In genomic region chr2:28185881-28186280, GRCh38 we compare ENCODE assay signal across 23 cellular contexts.
DNase-seq lines count a peak whose midpoint lies in the region; ATAC-seq, FAIRE-seq and TF ChIP-seq lines count a peak whose summit lies in the region.
"Had no signal": no experiment of that assay in that cellular context is flagged by ENCODE, and none has a peak within 500 bp of the region (broad histone marks: within the 10 kb centered on the region; RNA-seq: fewer than 3 reads in every experiment).

No MANE protein-coding gene starts in this region.

- H3K18ac ChIP-seq in IMR-90 (ENCODE audit: low read depth, low read length) = peak overlapping the region; percentile 85; the same call in 1 of the 2 replicates

- H3K9ac ChIP-seq in IMR-90 (ENCODE audit: low read depth, low read length) (no peak overlapping the region), keratinocyte (ENCODE audit: control insufficient read depth, extremely low read depth, insufficient read depth, low read length) (no peak overlapping the region)

- no peak for TF ChIP-seq POLR2A in IMR-90 (IDR thresholded peaks at IDR 0.05; ENCODE audit: low read depth, low read length)

- H3K4me1 Mint-ChIP-seq in central memory CD8-positive, alpha-beta T cell = no peaks in the 10 kb centered on the region
- no peaks in the 10 kb centered on the region for H3K4me1 Mint-ChIP-seq in nephron progenitor cell
- H3K4me1 Mint-ChIP-seq: activated CD8-positive, alpha-beta memory T cell treated with anti-CD3 and anti-CD28 coated beads, Interleukin-2, amount 10 ng/mL, durations not matched to agents 7 days and 5 days; H9; stimulated activated naive B cell treated with anti-CD40 and anti-IgM and Interleukin-4, amounts not matched to agents 10 μg/mL and 1 μg/mL and 100 μg/mL, for 72 hours had no signal

- 0 out of 2 replicates have a peak overlapping the region, but pooled peaks have one; percentile 24 for H3K4me2 ChIP-seq in IMR-90 (ENCODE audit: low read depth, low read length)
- H3K4me2 ChIP-seq in keratinocyte (ENCODE audit: control insufficient read depth, extremely low read depth, insufficient read depth, low read depth, low read length) = no peak overlapping the region

- TF ChIP-seq CTCF in IMR-90 (conservative IDR thresholded peaks at IDR 0.05; ENCODE audit: low read depth, low read length) (no peak), keratinocyte (optimal IDR thresholded peaks at IDR 0.05 in 1 of 3, IDR thresholded peaks at IDR 0.05 in 1 of 3, conservative IDR thresholded peaks at IDR 0.05 in 1 of 3; ENCODE audit: extremely low read depth in 1 of 3, insufficient read depth in 2 of 3, low read length in 3 of 3) (no peak), nephron progenitor cell (IDR thresholded peaks at IDR 0.05) (no peak)

- H2BK20ac ChIP-seq in IMR-90 (ENCODE audit: low read depth, low read length) = peak overlapping the region; percentile 68; the same call in 1 of the 2 replicates

- no CpG with 5 or more reads among the region's 2 CpGs for WGBS in IMR-90 (ENCODE audit: extremely low coverage in 2 of 2, insufficient read length in 1 of 2), 2 experiments

- H3K79me1 ChIP-seq in IMR-90 (ENCODE audit: low read depth in 1 of 2, low read length in 2 of 2) = 0 out of 4 replicates have a peak, but pooled peaks cover 0 to 3% of the 10 kb centered on the region in 2 experiments

- CTCF ChIA-PET in IMR-90 (lab: Yijun Ruan, JAX) = no interaction called here

- peak overlapping the region; percentile 36; the same call in 1 of the 2 replicates for H3K23ac ChIP-seq in IMR-90 (ENCODE audit: low read depth, low read length)

- H3K79me2 ChIP-seq in ACC112 (ENCODE audit: control insufficient read depth, insufficient read depth, low read length, unreplicated experiment) (no peaks in the 10 kb centered on the region), keratinocyte (ENCODE audit: control insufficient read depth, insufficient read depth, low read length) (no peaks in the 10 kb centered on the region)

- peak; percentile 96 for ATAC-seq in IMR-90 (ENCODE audit: low read depth)
- ATAC-seq in central memory CD8-positive, alpha-beta T cell (replicated peaks; ENCODE audit: extremely low read depth, poor library complexity, severe bottlenecking) = no peak
- no peak for ATAC-seq in HG03175 (IDR thresholded peaks at IDR 0.05; ENCODE audit: unreplicated experiment)
- ATAC-seq: activated CD8-positive, alpha-beta memory T cell treated with anti-CD3 and anti-CD28 coated beads, Interleukin-2, amount 10 ng/mL, durations not matched to agents 7 days and 5 days; stimulated activated naive B cell treated with anti-CD40 and anti-IgM and Interleukin-4, amounts not matched to agents 10 μg/mL and 1 μg/mL and 100 μg/mL, for 72 hours; upper lobe of right lung had no signal

- no peak overlapping the region for H3K4me3 Mint-ChIP-seq in central memory CD8-positive, alpha-beta T cell
- H3K4me3 Mint-ChIP-seq in nephron progenitor cell = no peak overlapping the region
- H3K4me3 Mint-ChIP-seq: activated CD8-positive, alpha-beta memory T cell treated with anti-CD3 and anti-CD28 coated beads, Interleukin-2, amount 10 ng/mL, durations not matched to agents 7 days and 5 days; H9; stimulated activated naive B cell treated with anti-CD40 and anti-IgM and Interleukin-4, amounts not matched to agents 10 μg/mL and 1 μg/mL and 100 μg/mL, for 72 hours had no signal

- no TSS peak for BruUV-seq in IMR-90 (replicated peaks; lab: Mats Ljungman, UMichigan)

- no peak for FAIRE-seq in keratinocyte (lab: Jason Lieb, UNC)

- H3K9me3 Mint-ChIP-seq in central memory CD8-positive, alpha-beta T cell = no peaks in the 10 kb centered on the region
- peaks cover 5% of the 10 kb centered on the region for H3K9me3 Mint-ChIP-seq in nephron progenitor cell
- H3K9me3 Mint-ChIP-seq: H9; stimulated activated naive B cell treated with anti-CD40 and anti-IgM and Interleukin-4, amounts not matched to agents 10 μg/mL and 1 μg/mL and 100 μg/mL, for 72 hours had no signal

- peak overlapping the region; percentile 14; the same call in 1 of the 2 replicates for H4K91ac ChIP-seq in IMR-90 (ENCODE audit: insufficient read depth, low read depth, low read length)

- no peaks in the 10 kb centered on the region for H3K27me3 Mint-ChIP-seq in central memory CD8-positive, alpha-beta T cell
- H3K27me3 Mint-ChIP-seq in nephron progenitor cell (ENCODE audit: low read depth, poor library complexity) = no peaks in the 10 kb centered on the region
- H3K27me3 Mint-ChIP-seq: activated CD8-positive, alpha-beta memory T cell treated with anti-CD3 and anti-CD28 coated beads, Interleukin-2, amount 10 ng/mL, durations not matched to agents 7 days and 5 days; stimulated activated naive B cell treated with anti-CD40 and anti-IgM and Interleukin-4, amounts not matched to agents 10 μg/mL and 1 μg/mL and 100 μg/mL, for 72 hours had no signal

- peak overlapping the region; percentile 19; the same call in 1 of the 2 replicates for H3K4ac ChIP-seq in IMR-90 (ENCODE audit: low read depth, low read length)

- H3K56ac ChIP-seq in IMR-90 (ENCODE audit: extremely low read depth, insufficient read depth, low read length) = 0 out of 2 replicates have a peak overlapping the region, but pooled peaks have one; percentile 13

- peaks cover 4% of the 10 kb centered on the region for H3K36me3 Mint-ChIP-seq in central memory CD8-positive, alpha-beta T cell (ENCODE audit: insufficient read depth)
- H3K36me3 Mint-ChIP-seq in nephron progenitor cell (ENCODE audit: low read depth) = peaks cover 5% of the 10 kb centered on the region

- H3K4me3 ChIP-seq in ACC112 (ENCODE audit: low read depth, low read length) = no peak overlapping the region
- H3K4me3 ChIP-seq in IMR-90 (ENCODE audit: insufficient read depth, low read depth, low read length) = no peak overlapping the region
- no peak overlapping the region for H3K4me3 ChIP-seq in keratinocyte (ENCODE audit: control insufficient read depth in 2 of 3, extremely low read depth in 1 of 3, insufficient read depth in 2 of 3, low read depth in 1 of 3, low read length in 3 of 3)
- H3K4me3 ChIP-seq: SJCRH30, upper lobe of right lung had no signal

- peak overlapping the region; percentile 40; the same call in 1 of the 2 replicates for H3K14ac ChIP-seq in IMR-90 (replicated peaks; ENCODE audit: low read depth, low read length)

- H3K9me3 ChIP-seq in IMR-90 (ENCODE audit: control insufficient read depth, insufficient read depth, low read length) = peaks cover 3% of the 10 kb centered on the region; the same call in 1 of the 2 replicates
- no peaks in the 10 kb centered on the region for H3K9me3 ChIP-seq in keratinocyte (ENCODE audit: control insufficient read depth, low read depth, low read length)
- H3K9me3 ChIP-seq: Caco-2, SJCRH30, upper lobe of right lung had no signal

- TF ChIP-seq RAD21 in IMR-90 (IDR thresholded peaks at IDR 0.05; ENCODE audit: low read length) = peak; percentile 4; the same call in 1 of the 2 replicates

- peak overlapping the region; percentile 14 for H3K27ac Mint-ChIP-seq in central memory CD8-positive, alpha-beta T cell (ENCODE audit: low read depth)
- no peak overlapping the region for H3K27ac Mint-ChIP-seq in nephron progenitor cell
- H3K27ac Mint-ChIP-seq: activated CD8-positive, alpha-beta memory T cell treated with anti-CD3 and anti-CD28 coated beads, Interleukin-2, amount 10 ng/mL, durations not matched to agents 7 days and 5 days; stimulated activated naive B cell treated with anti-CD40 and anti-IgM and Interleukin-4, amounts not matched to agents 10 μg/mL and 1 μg/mL and 100 μg/mL, for 72 hours had no signal

- intact Hi-C loops in IMR-90 (cut with micrococcal nuclease) = no loop called here

- peak overlapping the region; percentile 28; the same call in 1 of the 2 replicates for H2BK120ac ChIP-seq in IMR-90 (ENCODE audit: low read depth, low read length)

- H4K20me1 ChIP-seq in IMR-90 (ENCODE audit: insufficient read depth, low read length) (no peaks in the 10 kb centered on the region), keratinocyte (ENCODE audit: control insufficient read depth, extremely low read depth, insufficient read depth, low read length) (no peaks in the 10 kb centered on the region)

- peak overlapping the region in 1 of 2 experiments; percentile 62; a peak in 1 of 4 replicates for H4K8ac ChIP-seq in IMR-90 (ENCODE audit: low read depth in 2 of 2, low read length in 2 of 2)

- DNase-seq in IMR-90 (peak; percentile 90), keratinocyte (ENCODE audit: low read depth, low spot score) (no peak), COLO829 (ENCODE audit: low spot score) (no peak), nephron progenitor cell (no peak), NCI-H128 (lab: John Stamatoyannopoulos, UW; ENCODE audit: unreplicated experiment) (no peak)
- DNase-seq in central memory CD8-positive, alpha-beta T cell (ENCODE audit: low spot score in 2 of 2) = no peak
- DNase-seq: activated CD4-positive, CD25-positive, alpha-beta regulatory T cell; activated CD8-positive, alpha-beta memory T cell treated with anti-CD3 and anti-CD28 coated beads, Interleukin-2, amount 10 ng/mL, durations not matched to agents 7 days and 5 days; activated effector memory CD4-positive, alpha-beta T cell treated with anti-CD3 and anti-CD28 coated beads, Interleukin-2, amount 50 U/mL, for 16 hours; anterior cingulate cortex; Caco-2; H9; MM.1S; NCI-H187 treated with DMSO at 0.1 percent for 48 hours; NCI-H524 treated with DMSO at 0.1 percent for 48 hours; posterior cingulate gyrus; SJCRH30; stimulated activated CD4-positive, alpha-beta T cell treated with anti-CD3 and anti-CD28 coated beads, Interleukin-12 subunit alpha, Interleukin-12 subunit beta, amount 100 ng/mL, for 4 hours; stimulated activated naive B cell treated with anti-CD40 and anti-IgM and Interleukin-4, amounts not matched to agents 10 μg/mL and 1 μg/mL and 100 μg/mL, for 72 hours; T-helper 2 cell; upper lobe of right lung had no signal

- H3K27ac ChIP-seq in ACC112 (ENCODE audit: low read depth, low read length) (0 out of 2 replicates have a peak overlapping the region, but pooled peaks have one; percentile 2), IMR-90 (ENCODE audit: insufficient read depth, low read length) (peak overlapping the region; percentile 86; the same call in 1 of the 2 replicates), keratinocyte (ENCODE audit: control insufficient read depth, insufficient read depth, low read length) (peak overlapping the region; percentile 45)
- H3K27ac ChIP-seq: SJCRH30, upper lobe of right lung had no signal

- no peaks in the 10 kb centered on the region for H3K9me1 ChIP-seq in IMR-90 (ENCODE audit: insufficient read depth, low read length)
- no peaks in the 10 kb centered on the region for H3K9me1 ChIP-seq in keratinocyte (ENCODE audit: control insufficient read depth, extremely low read depth, insufficient read depth, low read length)

- peak overlapping the region; percentile 78; the same call in 1 of the 2 replicates for H2AK5ac ChIP-seq in IMR-90 (ENCODE audit: low read depth, low read length)

- H2BK5ac ChIP-seq in IMR-90 (ENCODE audit: low read depth, low read length, poor library complexity, severe bottlenecking) = peak overlapping the region; percentile 80

- H3K36me3 ChIP-seq in ACC112 (ENCODE audit: insufficient read depth, low read length) (no peaks in the 10 kb centered on the region), IMR-90 (ENCODE audit: control insufficient read depth, insufficient read depth, low read length) (no peaks in the 10 kb centered on the region), keratinocyte (ENCODE audit: control insufficient read depth in 2 of 2, extremely low read depth in 1 of 2, insufficient read depth in 2 of 2, low read length in 2 of 2) (no peaks in the 10 kb centered on the region)
- H3K36me3 ChIP-seq: SJCRH30, upper lobe of right lung had no signal

- dilution Hi-C loops in IMR-90 (cut with HindIII; ENCODE audit: low sequenced_read_pairs, unreplicated experiment) = no loop called here
- dilution Hi-C loops in keratinocyte (cut with MboI; ENCODE audit: extremely low pct_ligation_motif_present, low sequenced_read_pairs) = no loop called here

- H2AFZ ChIP-seq in ACC112 (ENCODE audit: low read length, unreplicated experiment) = no peak overlapping the region
- no peak overlapping the region for H2AFZ ChIP-seq in IMR-90 (replicated peaks; ENCODE audit: low read length, poor library complexity)
- H2AFZ ChIP-seq in keratinocyte (ENCODE audit: control insufficient read depth, low read length) = no peak overlapping the region

- peak overlapping the region; percentile 44; the same call in 1 of the 3 replicates for H2BK15ac ChIP-seq in IMR-90 (ENCODE audit: low read depth, low read length)

- in situ Hi-C loops in IMR-90 (cut with MboI; ENCODE audit: low sequenced_read_pairs) = no loop called here

- H3K4me1 ChIP-seq in ACC112 (ENCODE audit: control insufficient read depth, insufficient read depth, low read length, unreplicated experiment) (no peaks in the 10 kb centered on the region), IMR-90 (ENCODE audit: control insufficient read depth, insufficient read depth, low read length) (peaks cover 6% of the 10 kb centered on the region), keratinocyte (ENCODE audit: control insufficient read depth, extremely low read depth, insufficient read depth, low read length) (peaks cover 15% of the 10 kb centered on the region)
- H3K4me1 ChIP-seq: Caco-2, SJCRH30, upper lobe of right lung had no signal

- peak overlapping the region; percentile 31 for H4K5ac ChIP-seq in IMR-90 (ENCODE audit: low read depth, low read length)

- no peak overlapping the region for H2AK9ac ChIP-seq in IMR-90 (replicated peaks; ENCODE audit: low read depth, low read length, poor library complexity)

- POLR2A ChIA-PET in IMR-90 (lab: Charles Lee; ENCODE audit: unreplicated experiment) = no interaction called here

- no peaks in the 10 kb centered on the region for H3K27me3 ChIP-seq in ACC112 (ENCODE audit: insufficient read depth, low read length)
- no peaks in the 10 kb centered on the region for H3K27me3 ChIP-seq in IMR-90 (ENCODE audit: control insufficient read depth, insufficient read depth, low read length)
- no peaks in the 10 kb centered on the region for H3K27me3 ChIP-seq in keratinocyte (ENCODE audit: control insufficient read depth, extremely low read depth, insufficient read depth, low read length)
- H3K27me3 ChIP-seq: SJCRH30, upper lobe of right lung had no signal

Comparison
In these comparisons a context has a peak if more than half of its experiments do, and no peak if none do; other contexts are left out.
1. H3K27ac ChIP-seq: peak in every context shown above with its lines; median percentile 86 in IMR-90; 45 in keratinocyte; 2 in ACC112.